Comparison of ENCODE assay signal across 2 cellular contexts in genomic region chr11:118746988-118747585, GRCh38.
TF ChIP-seq lines count a peak whose summit lies in the region.

No MANE protein-coding gene starts in this region.

TF ChIP-seq in GM23338, 12 proteins besides CTCF, POLR2A, EP300 and RAD21:
- TF ChIP-seq POLR2AphosphoS5 (IDR thresholded peaks at IDR 0.05; ENCODE audit: low read depth) = peak; percentile 21; the same call in 1 of the 2 replicates
- TF ChIP-seq CREB1 (CRISPR knock-in tag; IDR thresholded peaks at IDR 0.05; ENCODE audit: low read depth) = no peak

TF ChIP-seq in K562, 482 proteins besides CTCF, POLR2A, EP300 and RAD21:
- no peak for TF ChIP-seq ZNF133 (CRISPR knock-in tag; IDR thresholded peaks at IDR 0.05)
- peak; percentile 22; the same call in 1 of the 2 replicates for TF ChIP-seq MYNN (IDR thresholded peaks at IDR 0.05)
- TF ChIP-seq MYNN (CRISPR knock-in tag; IDR thresholded peaks at IDR 0.05) = no peak
- TF ChIP-seq POLR2B (IDR thresholded peaks at IDR 0.05; ENCODE audit: low read depth, partially characterized antibody) = peak; percentile 49
- TF ChIP-seq TEAD1 (CRISPR knock-in tag; IDR thresholded peaks at IDR 0.05) = no peak
- TF ChIP-seq SUPT5H (IDR thresholded peaks at IDR 0.05) = peak; percentile 52
- 0 out of 2 replicates have a peak, but pooled peaks have one; percentile 24 for TF ChIP-seq ILF3 (IDR thresholded peaks at IDR 0.05; ENCODE audit: borderline replicate concordance)
- TF ChIP-seq SREBF1 (IDR thresholded peaks at IDR 0.05; ENCODE audit: borderline replicate concordance, low read depth, low read length) = no peak
- TF ChIP-seq E2F8 (IDR thresholded peaks at IDR 0.05; ENCODE audit: low read depth, partially characterized antibody) = peak; percentile 16
- TF ChIP-seq POLR2AphosphoS2 (IDR thresholded peaks at IDR 0.05; ENCODE audit: low read length) = peak; percentile 97
